In the genomic region with DNA sequence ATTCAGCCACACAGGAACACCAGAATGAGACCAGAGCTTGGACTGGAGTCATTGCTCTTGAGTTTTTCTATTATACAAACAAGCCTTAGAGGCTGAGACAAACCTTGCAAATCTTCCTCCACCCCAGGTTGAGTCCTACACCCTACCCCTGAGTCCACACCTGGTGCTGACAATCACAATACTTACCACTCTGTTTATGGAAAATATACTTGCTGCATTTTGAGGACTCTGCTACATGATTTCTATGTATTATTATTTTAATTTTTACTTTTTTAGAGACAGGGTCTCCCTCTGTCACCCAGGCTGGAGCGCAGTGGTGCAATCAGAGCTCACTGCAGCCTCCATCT, we compare ENCODE assay signal across 17 cellular contexts.
"Had no signal": no experiment of that assay in that cellular context is flagged by ENCODE, and none has a peak within 500 bp of the region (broad histone marks: within the 10 kb centered on the region; RNA-seq: fewer than 3 reads in every experiment).

No MANE protein-coding gene starts in this region.

- H3K4me3 Mint-ChIP-seq: activated CD8-positive, alpha-beta memory T cell treated with anti-CD3 and anti-CD28 coated beads, Interleukin-2, amount 10 ng/mL, durations not matched to agents 7 days and 5 days; activated naive CD4-positive, alpha-beta T cell treated with anti-CD3 and anti-CD28 coated beads for 36 hours; memory B cell; naive thymus-derived CD4-positive, alpha-beta T cell; type B pancreatic cell had no signal

- DNase-seq: activated CD4-positive, alpha-beta T cell treated with anti-CD3 and anti-CD28 coated beads for 1 hour; activated CD4-positive, alpha-beta T cell treated with anti-CD3 and anti-CD28 coated beads, Interleukin-2, amount 50 U/mL, for 4 hours; activated CD8-positive, alpha-beta memory T cell treated with anti-CD3 and anti-CD28 coated beads, Interleukin-2, amount 10 ng/mL, durations not matched to agents 7 days and 5 days; activated T-cell treated with anti-CD3 and anti-CD28 coated beads, Interleukin-2, amount 50 U/mL, for 1 hour; esophagus squamous epithelium; naive thymus-derived CD4-positive, alpha-beta T cell had no signal

- H3K9me3 ChIP-seq: colonic mucosa, esophagus squamous epithelium, mucosa of descending colon, suprapubic skin had no signal

- H3K4me1 ChIP-seq: colonic mucosa, esophagus squamous epithelium, suprapubic skin had no signal

- H3K27me3 ChIP-seq: cardiac muscle cell, colonic mucosa, esophagus squamous epithelium, suprapubic skin had no signal

- H3K4me1 Mint-ChIP-seq: memory B cell had no signal

- H3K4me3 ChIP-seq: cardiac muscle cell, colonic mucosa, esophagus squamous epithelium, mucosa of descending colon, suprapubic skin had no signal

- FAIRE-seq: kidney, small intestine had no signal

- ATAC-seq: activated CD8-positive, alpha-beta memory T cell treated with anti-CD3 and anti-CD28 coated beads, Interleukin-2, amount 10 ng/mL, durations not matched to agents 7 days and 5 days; naive thymus-derived CD4-positive, alpha-beta T cell; stimulated activated naive CD8-positive, alpha-beta T cell treated with anti-CD3 and anti-CD28 coated beads, Interleukin-15, Interleukin-2, amounts not matched to agents 100 U/mL and 50 U/mL, for 24 hours had no signal

- H3K9me3 Mint-ChIP-seq: activated naive CD4-positive, alpha-beta T cell treated with anti-CD3 and anti-CD28 coated beads for 36 hours; type B pancreatic cell had no signal

- H3K27ac ChIP-seq: cardiac muscle cell, colonic mucosa, esophagus squamous epithelium, suprapubic skin had no signal

- H3K36me3 ChIP-seq: cardiac muscle cell, colonic mucosa, esophagus squamous epithelium, suprapubic skin had no signal

- H3K27ac Mint-ChIP-seq: activated CD8-positive, alpha-beta memory T cell treated with anti-CD3 and anti-CD28 coated beads, Interleukin-2, amount 10 ng/mL, durations not matched to agents 7 days and 5 days; activated naive CD4-positive, alpha-beta T cell treated with anti-CD3 and anti-CD28 coated beads for 36 hours; activated T-helper 2 cell treated with anti-CD3 and anti-CD28 coated beads, Interferon-gamma antibody, Interleukin-2, Interleukin-4, amounts not matched to agents 10 μg/mL and 5 μg/mL and 100 μg/mL, durations not matched to agents 14 hours and 24 hours and 36 hours; memory B cell; naive thymus-derived CD4-positive, alpha-beta T cell; type B pancreatic cell had no signal

- H3K36me3 Mint-ChIP-seq: activated CD8-positive, alpha-beta memory T cell treated with anti-CD3 and anti-CD28 coated beads, Interleukin-2, amount 10 ng/mL, durations not matched to agents 7 days and 5 days; memory B cell; type B pancreatic cell had no signal
